In genomic region chr7:139118234-139118802, GRCh38 we compare ENCODE assay signal across 1 cellular context.
A peak's percentile ranks its signal among the peaks of the same experiment; 100 is the strongest.
TF ChIP-seq lines count a peak whose summit lies in the region.

No MANE protein-coding gene starts in this region.

TF ChIP-seq in K562, 482 proteins besides CTCF, POLR2A, EP300 and RAD21 (continued from another document and continues in another):
- TF ChIP-seq ZNF740 (CRISPR knock-in tag; IDR thresholded peaks at IDR 0.05) (no peak), ZNF740 (tag; IDR thresholded peaks at IDR 0.05) (peak in 1 of 2 experiments; percentile 29; a peak in 1 of 4 replicates), ZNF696 (CRISPR knock-in tag; conservative IDR thresholded peaks at IDR 0.05) (no peak), NFATC3 (IDR thresholded peaks at IDR 0.05) (no peak), SIX5 (IDR thresholded peaks at IDR 0.05; ENCODE audit: borderline replicate concordance in 1 of 2, insufficient read depth in 1 of 2, low read depth in 1 of 2, low read length in 2 of 2) (no peak), HDAC6 (IDR thresholded peaks at IDR 0.05; ENCODE audit: low read depth, low read length) (no peak), THRB (CRISPR knock-in tag; conservative IDR thresholded peaks at IDR 0.05) (no peak), ATF4 (CRISPR knock-in tag; IDR thresholded peaks at IDR 0.05) (no peak), ETS1 (conservative IDR thresholded peaks at IDR 0.05; ENCODE audit: control insufficient read depth, low read depth, low read length) (no peak), IRF1 (CRISPR knock-in tag; IDR thresholded peaks at IDR 0.05; ENCODE audit: borderline replicate concordance) (no peak), STAT5B (CRISPR knock-in tag; IDR thresholded peaks at IDR 0.05) (no peak), ATF2 (CRISPR knock-in tag; IDR thresholded peaks at IDR 0.05) (no peak), PRMT5 (CRISPR knock-in tag; IDR thresholded peaks at IDR 0.05) (no peak), NFIX (CRISPR knock-in tag; IDR thresholded peaks at IDR 0.05; ENCODE audit: low read depth) (no peak), HNRNPK (IDR thresholded peaks at IDR 0.05; ENCODE audit: low read depth, low read length, poor library complexity, severe bottlenecking) (no peak), E2F4 (CRISPR knock-in tag; IDR thresholded peaks at IDR 0.05; ENCODE audit: low read depth) (no peak), XRCC3 (IDR thresholded peaks at IDR 0.05) (no peak), IRF2 (CRISPR knock-in tag; IDR thresholded peaks at IDR 0.05) (no peak), TRIM24 (IDR thresholded peaks at IDR 0.05) (peak; percentile 65 to 92; a peak in 3 of 4 replicates), RFX5 (IDR thresholded peaks at IDR 0.05; ENCODE audit: low read depth, low read length) (no peak), REST (CRISPR knock-in tag; IDR thresholded peaks at IDR 0.05; ENCODE audit: low read depth) (no peak), HDAC8 (tag; IDR thresholded peaks at IDR 0.05) (peak; percentile 54; the same call in 1 of the 2 replicates), PHB2 (IDR thresholded peaks at IDR 0.05; ENCODE audit: low read depth) (no peak), HNRNPLL (IDR thresholded peaks at IDR 0.05; ENCODE audit: low read depth, low read length, poor library complexity, severe bottlenecking) (no peak), POLR3G (IDR thresholded peaks at IDR 0.05; ENCODE audit: extremely low read depth, insufficient read length, insufficient replicate concordance) (no peak), CCAR2 (IDR thresholded peaks at IDR 0.05; ENCODE audit: low read depth, low read length) (no peak), ZBTB9 (CRISPR knock-in tag; IDR thresholded peaks at IDR 0.05) (no peak), ZNF785 (CRISPR knock-in tag; IDR thresholded peaks at IDR 0.05) (0 out of 2 replicates have a peak, but pooled peaks have one; percentile 21), NR3C1 (CRISPR knock-in tag; IDR thresholded peaks at IDR 0.05) (no peak), PCBP1 (IDR thresholded peaks at IDR 0.05; ENCODE audit: low read depth, low read length, poor library complexity, severe bottlenecking) (no peak), WHSC1 (IDR thresholded peaks at IDR 0.05; ENCODE audit: low read length) (no peak), ZNF586 (CRISPR knock-in tag; conservative IDR thresholded peaks at IDR 0.05) (no peak), MAZ (CRISPR knock-in tag; conservative IDR thresholded peaks at IDR 0.05 in 1 of 2, IDR thresholded peaks at IDR 0.05 in 1 of 2) (no peak), TEAD1 (CRISPR knock-in tag; IDR thresholded peaks at IDR 0.05) (peak in 1 of 2 experiments; percentile 86; a peak in 2 of 4 replicates), HEY1 (CRISPR knock-in tag; IDR thresholded peaks at IDR 0.05; ENCODE audit: borderline replicate concordance) (no peak), IFI16 (CRISPR knock-in tag; IDR thresholded peaks at IDR 0.05) (no peak), E2F5 (CRISPR knock-in tag; IDR thresholded peaks at IDR 0.05) (no peak), ZNF431 (CRISPR knock-in tag; IDR thresholded peaks at IDR 0.05) (no peak), ZNF224 (CRISPR knock-in tag; IDR thresholded peaks at IDR 0.05) (no peak), TARDBP (IDR thresholded peaks at IDR 0.05) (no peak; the same call in 1 of the 2 replicates), RB1 (IDR thresholded peaks at IDR 0.05; ENCODE audit: low read depth) (no peak), ZBED1 (IDR thresholded peaks at IDR 0.05) (no peak), PTRF (tag; IDR thresholded peaks at IDR 0.05) (no peak), CEBPG (CRISPR knock-in tag; IDR thresholded peaks at IDR 0.05) (no peak), CEBPG (tag; conservative IDR thresholded peaks at IDR 0.05 in 1 of 2, IDR thresholded peaks at IDR 0.05 in 1 of 2) (peak in 1 of 2 experiments; percentile 54; a peak in 2 of 4 replicates), MIER1 (IDR thresholded peaks at IDR 0.05; ENCODE audit: low read depth) (no peak), FIP1L1 (IDR thresholded peaks at IDR 0.05; ENCODE audit: low read depth, low read length, poor library complexity, severe bottlenecking) (no peak), ATF3 (IDR thresholded peaks at IDR 0.05) (peak; percentile 99), ATF3 (CRISPR knock-in tag; conservative IDR thresholded peaks at IDR 0.05) (peak; percentile 62), TAF15 (IDR thresholded peaks at IDR 0.05; ENCODE audit: low read depth, low read length) (no peak), TAF9B (IDR thresholded peaks at IDR 0.05; ENCODE audit: partially characterized antibody) (peak; percentile 93), GMEB1 (CRISPR knock-in tag; IDR thresholded peaks at IDR 0.05) (no peak), ELF2 (CRISPR knock-in tag; IDR thresholded peaks at IDR 0.05) (no peak), ETV6 (IDR thresholded peaks at IDR 0.05; ENCODE audit: borderline replicate concordance in 1 of 2, low read depth in 2 of 2, low read length in 1 of 2) (no peak), ETV6 (CRISPR knock-in tag; IDR thresholded peaks at IDR 0.05; ENCODE audit: borderline replicate concordance) (no peak), PHF21A (IDR thresholded peaks at IDR 0.05; ENCODE audit: borderline replicate concordance, low read depth) (no peak), LCOR (CRISPR knock-in tag; IDR thresholded peaks at IDR 0.05) (peak; percentile 72), PCBP2 (IDR thresholded peaks at IDR 0.05; ENCODE audit: low read depth, low read length, poor library complexity, severe bottlenecking) (no peak)
